In the genomic region with DNA sequence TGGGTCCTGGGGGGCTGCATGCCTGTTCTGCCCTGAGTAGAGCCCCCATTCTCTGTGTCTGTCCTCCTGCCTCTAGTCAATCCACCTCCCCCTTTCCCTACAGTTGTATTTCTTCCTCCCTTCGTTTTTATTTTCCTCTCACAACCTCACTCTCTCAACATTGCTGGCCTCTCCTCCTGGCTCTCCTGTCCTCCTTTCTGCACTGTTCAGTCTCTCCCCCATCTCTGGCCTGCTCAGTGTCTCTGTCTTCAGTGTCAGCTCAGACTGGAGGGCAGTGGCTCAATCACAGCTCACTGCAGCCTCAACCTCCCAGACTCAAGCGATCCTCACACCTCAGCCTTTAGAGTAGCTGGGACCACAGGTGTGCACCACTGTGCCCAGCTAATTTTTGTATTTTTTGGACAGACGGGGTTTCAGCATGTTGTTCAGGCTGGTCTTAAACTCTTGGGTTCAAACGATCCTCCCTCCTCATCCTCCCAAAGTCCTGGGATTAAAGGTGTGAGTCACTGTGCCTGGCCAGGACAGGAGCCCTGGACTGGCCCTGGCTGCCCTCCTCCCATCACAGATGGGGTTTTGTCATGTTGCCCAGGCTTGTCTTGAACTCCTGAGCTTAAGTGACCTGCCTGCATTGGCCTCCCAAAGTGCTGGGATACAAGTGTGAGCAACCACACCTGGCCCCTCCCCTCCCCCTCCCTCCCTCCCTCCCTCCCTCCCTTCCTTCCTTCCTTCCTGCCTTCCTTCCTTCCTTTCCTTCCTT, we compare ENCODE assay signal across 2 cellular contexts.
A peak's percentile ranks its signal among the peaks of the same experiment; 100 is the strongest.
TF ChIP-seq lines count a peak whose summit lies in the region.

No MANE protein-coding gene starts in this region.

TF ChIP-seq in A549, 52 proteins besides CTCF, POLR2A, EP300 and RAD21:
- TF ChIP-seq FOSL2 (IDR thresholded peaks at IDR 0.05), result no peak
- TF ChIP-seq FOSL2 (CRISPR knock-in tag; IDR thresholded peaks at IDR 0.05), result peak; percentile 20; the same call in 1 of the 2 replicates
- TF ChIP-seq NR3C1 (IDR thresholded peaks at IDR 0.05), result no peak
TF ChIP-seq in A549: peak in this region for 1.

TF ChIP-seq in K562, 482 proteins besides CTCF, POLR2A, EP300 and RAD21:
- TF ChIP-seq ZNF263 (CRISPR knock-in tag; IDR thresholded peaks at IDR 0.05; ENCODE audit: borderline replicate concordance) (peak; percentile 20; the same call in 1 of the 2 replicates), TSC22D4 (tag; IDR thresholded peaks at IDR 0.05) (no peak), MED1 (CRISPR knock-in tag; IDR thresholded peaks at IDR 0.05; ENCODE audit: borderline replicate concordance) (0 out of 2 replicates have a peak, but pooled peaks have one; percentile 45), ESRRB (CRISPR knock-in tag; IDR thresholded peaks at IDR 0.05; ENCODE audit: borderline replicate concordance) (peak; percentile 54; the same call in 1 of the 2 replicates), CAMTA2 (CRISPR knock-in tag; conservative IDR thresholded peaks at IDR 0.05) (peak; percentile 56; the same call in 1 of the 2 replicates), ELF4 (CRISPR knock-in tag; IDR thresholded peaks at IDR 0.05) (peak; percentile 75), NCOA4 (IDR thresholded peaks at IDR 0.05; ENCODE audit: partially characterized antibody) (no peak), OTX1 (CRISPR knock-in tag; IDR thresholded peaks at IDR 0.05) (peak; percentile 97), KDM5B (IDR thresholded peaks at IDR 0.05; ENCODE audit: insufficient replicate concordance, low read depth, low read length) (peak; percentile 18), ZFP1 (CRISPR knock-in tag; IDR thresholded peaks at IDR 0.05) (0 out of 2 replicates have a peak, but pooled peaks have one; percentile 16), ZNF436 (CRISPR knock-in tag; IDR thresholded peaks at IDR 0.05) (0 out of 2 replicates have a peak, but pooled peaks have one; percentile 3), ZNF551 (CRISPR knock-in tag; IDR thresholded peaks at IDR 0.05) (peak; percentile 52; the same call in 1 of the 2 replicates), HEY1 (CRISPR knock-in tag; IDR thresholded peaks at IDR 0.05; ENCODE audit: borderline replicate concordance) (peak; percentile 15; the same call in 1 of the 2 replicates), ZNF77 (CRISPR knock-in tag; IDR thresholded peaks at IDR 0.05) (no peak), HMG20A (CRISPR knock-in tag; conservative IDR thresholded peaks at IDR 0.05) (peak; percentile 58; the same call in 1 of the 2 replicates)
- TF ChIP-seq, protein P1, sequence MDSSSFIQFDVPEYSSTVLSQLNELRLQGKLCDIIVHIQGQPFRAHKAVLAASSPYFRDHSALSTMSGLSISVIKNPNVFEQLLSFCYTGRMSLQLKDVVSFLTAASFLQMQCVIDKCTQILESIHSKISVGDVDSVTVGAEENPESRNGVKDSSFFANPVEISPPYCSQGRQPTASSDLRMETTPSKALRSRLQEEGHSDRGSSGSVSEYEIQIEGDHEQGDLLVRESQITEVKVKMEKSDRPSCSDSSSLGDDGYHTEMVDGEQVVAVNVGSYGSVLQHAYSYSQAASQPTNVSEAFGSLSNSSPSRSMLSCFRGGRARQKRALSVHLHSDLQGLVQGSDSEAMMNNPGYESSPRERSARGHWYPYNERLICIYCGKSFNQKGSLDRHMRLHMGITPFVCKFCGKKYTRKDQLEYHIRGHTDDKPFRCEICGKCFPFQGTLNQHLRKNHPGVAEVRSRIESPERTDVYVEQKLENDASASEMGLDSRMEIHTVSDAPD (CRISPR knock-in tag; IDR thresholded peaks at IDR 0.05), result no peak
- TF ChIP-seq, protein P2, sequence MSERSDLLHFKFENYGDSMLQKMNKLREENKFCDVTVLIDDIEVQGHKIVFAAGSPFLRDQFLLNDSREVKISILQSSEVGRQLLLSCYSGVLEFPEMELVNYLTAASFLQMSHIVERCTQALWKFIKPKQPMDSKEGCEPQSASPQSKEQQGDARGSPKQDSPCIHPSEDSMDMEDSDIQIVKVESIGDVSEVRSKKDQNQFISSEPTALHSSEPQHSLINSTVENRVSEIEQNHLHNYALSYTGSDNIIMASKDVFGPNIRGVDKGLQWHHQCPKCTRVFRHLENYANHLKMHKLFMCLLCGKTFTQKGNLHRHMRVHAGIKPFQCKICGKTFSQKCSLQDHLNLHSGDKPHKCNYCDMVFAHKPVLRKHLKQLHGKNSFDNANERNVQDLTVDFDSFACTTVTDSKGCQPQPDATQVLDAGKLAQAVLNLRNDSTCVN (CRISPR knock-in tag; IDR thresholded peaks at IDR 0.05), result peak; percentile 52; the same call in 1 of the 2 replicates
- TF ChIP-seq, protein P3, sequence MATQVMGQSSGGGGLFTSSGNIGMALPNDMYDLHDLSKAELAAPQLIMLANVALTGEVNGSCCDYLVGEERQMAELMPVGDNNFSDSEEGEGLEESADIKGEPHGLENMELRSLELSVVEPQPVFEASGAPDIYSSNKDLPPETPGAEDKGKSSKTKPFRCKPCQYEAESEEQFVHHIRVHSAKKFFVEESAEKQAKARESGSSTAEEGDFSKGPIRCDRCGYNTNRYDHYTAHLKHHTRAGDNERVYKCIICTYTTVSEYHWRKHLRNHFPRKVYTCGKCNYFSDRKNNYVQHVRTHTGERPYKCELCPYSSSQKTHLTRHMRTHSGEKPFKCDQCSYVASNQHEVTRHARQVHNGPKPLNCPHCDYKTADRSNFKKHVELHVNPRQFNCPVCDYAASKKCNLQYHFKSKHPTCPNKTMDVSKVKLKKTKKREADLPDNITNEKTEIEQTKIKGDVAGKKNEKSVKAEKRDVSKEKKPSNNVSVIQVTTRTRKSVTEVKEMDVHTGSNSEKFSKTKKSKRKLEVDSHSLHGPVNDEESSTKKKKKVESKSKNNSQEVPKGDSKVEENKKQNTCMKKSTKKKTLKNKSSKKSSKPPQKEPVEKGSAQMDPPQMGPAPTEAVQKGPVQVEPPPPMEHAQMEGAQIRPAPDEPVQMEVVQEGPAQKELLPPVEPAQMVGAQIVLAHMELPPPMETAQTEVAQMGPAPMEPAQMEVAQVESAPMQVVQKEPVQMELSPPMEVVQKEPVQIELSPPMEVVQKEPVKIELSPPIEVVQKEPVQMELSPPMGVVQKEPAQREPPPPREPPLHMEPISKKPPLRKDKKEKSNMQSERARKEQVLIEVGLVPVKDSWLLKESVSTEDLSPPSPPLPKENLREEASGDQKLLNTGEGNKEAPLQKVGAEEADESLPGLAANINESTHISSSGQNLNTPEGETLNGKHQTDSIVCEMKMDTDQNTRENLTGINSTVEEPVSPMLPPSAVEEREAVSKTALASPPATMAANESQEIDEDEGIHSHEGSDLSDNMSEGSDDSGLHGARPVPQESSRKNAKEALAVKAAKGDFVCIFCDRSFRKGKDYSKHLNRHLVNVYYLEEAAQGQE (CRISPR knock-in tag; IDR thresholded peaks at IDR 0.05; ENCODE audit: low read depth), result 0 out of 2 replicates have a peak, but pooled peaks have one; percentile 47
- TF ChIP-seq, protein P4, sequence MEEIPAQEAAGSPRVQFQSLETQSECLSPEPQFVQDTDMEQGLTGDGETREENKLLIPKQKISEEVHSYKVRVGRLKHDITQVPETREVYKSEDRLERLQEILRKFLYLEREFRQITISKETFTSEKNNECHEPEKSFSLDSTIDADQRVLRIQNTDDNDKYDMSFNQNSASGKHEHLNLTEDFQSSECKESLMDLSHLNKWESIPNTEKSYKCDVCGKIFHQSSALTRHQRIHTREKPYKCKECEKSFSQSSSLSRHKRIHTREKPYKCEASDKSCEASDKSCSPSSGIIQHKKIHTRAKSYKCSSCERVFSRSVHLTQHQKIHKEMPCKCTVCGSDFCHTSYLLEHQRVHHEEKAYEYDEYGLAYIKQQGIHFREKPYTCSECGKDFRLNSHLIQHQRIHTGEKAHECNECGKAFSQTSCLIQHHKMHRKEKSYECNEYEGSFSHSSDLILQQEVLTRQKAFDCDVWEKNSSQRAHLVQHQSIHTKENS (CRISPR knock-in tag; IDR thresholded peaks at IDR 0.05), result peak; percentile 45; the same call in 1 of the 2 replicates
